8 cellular contexts compared by ENCODE assay signal in genomic region chr5:107469485-107469884, GRCh38.
DNase-seq lines count a peak whose midpoint lies in the region; ATAC-seq and TF ChIP-seq lines count a peak whose summit lies in the region.

No MANE protein-coding gene starts in this region.

- H3K4me3 Mint-ChIP-seq in MCF 10A (ENCODE audit: unreplicated experiment), result peak overlapping the region; percentile 47
- H3K4me3 Mint-ChIP-seq in activated T-helper 2 cell treated with anti-CD3 and anti-CD28 coated beads, Interferon-gamma antibody, Interleukin-2, Interleukin-4, amounts not matched to agents 10 μg/mL and 5 μg/mL and 100 μg/mL, durations not matched to agents 14 hours and 24 hours and 36 hours (ENCODE audit: low read depth), result no peak overlapping the region

- peak overlapping the region; percentile 46 for H3K18ac ChIP-seq in mesendoderm (ENCODE audit: low read length)

- no peak overlapping the region for H2AFZ ChIP-seq in Karpas-422 (ENCODE audit: low read length)

- no peaks in the 10 kb centered on the region for H3K9me3 ChIP-seq in Karpas-422 (ENCODE audit: low read length)

- H3K79me1 ChIP-seq in mesendoderm (ENCODE audit: low read length), result peaks cover 11% of the 10 kb centered on the region

- no peak overlapping the region for H2AK5ac ChIP-seq in mesendoderm (ENCODE audit: low read length)

- H2BK5ac ChIP-seq in mesendoderm (ENCODE audit: low read length), result no peak overlapping the region

- CTCF ChIA-PET in BJ (lab: Yijun Ruan, JAX) (no interaction called here), MCF 10A (lab: Yijun Ruan, JAX) (interaction anchor here (2.5 kb wide), 1 partner anchor 102 kb away, joined by 16 read pairs; no protein-coding TSS in a partner anchor)

- peaks cover 13% of the 10 kb centered on the region for H3K36me3 Mint-ChIP-seq in MCF 10A (ENCODE audit: insufficient read depth, unreplicated experiment)
- H3K36me3 Mint-ChIP-seq in activated T-helper 2 cell treated with anti-CD3 and anti-CD28 coated beads, Interferon-gamma antibody, Interleukin-2, Interleukin-4, amounts not matched to agents 10 μg/mL and 5 μg/mL and 100 μg/mL, durations not matched to agents 14 hours and 24 hours and 36 hours (ENCODE audit: low read depth), result no peaks in the 10 kb centered on the region

- WGBS in mesendoderm (ENCODE audit: extremely low coverage, insufficient coverage, low lambda C conversion rate), result no CpG with 5 or more reads among the region's 2 CpGs

- no peak for TF ChIP-seq CTCF in BJ (IDR thresholded peaks at IDR 0.05; ENCODE audit: insufficient read depth, low read depth, low read length)
- no peak for TF ChIP-seq CTCF in MCF 10A (IDR thresholded peaks at IDR 0.05; ENCODE audit: unreplicated experiment)

- H3K4me1 ChIP-seq in mesendoderm (ENCODE audit: control insufficient read depth, low read depth, low read length) (peaks cover 24% of the 10 kb centered on the region), Karpas-422 (ENCODE audit: low read length) (no peaks in the 10 kb centered on the region)

- H3K79me2 ChIP-seq in mesendoderm (ENCODE audit: control insufficient read depth, insufficient read depth, low read length) (peaks cover 7% of the 10 kb centered on the region), Karpas-422 (ENCODE audit: low read length) (no peaks in the 10 kb centered on the region)

- no peak overlapping the region for H3K4ac ChIP-seq in mesendoderm (ENCODE audit: low read depth, low read length)

- ATAC-seq in HG03439 (IDR thresholded peaks at IDR 0.05; ENCODE audit: unreplicated experiment), result no peak

- H4K20me1 ChIP-seq in Karpas-422 (ENCODE audit: insufficient read depth, low read depth, low read length), result no peaks in the 10 kb centered on the region

- H3K27me3 Mint-ChIP-seq in MCF 10A (ENCODE audit: insufficient read depth, unreplicated experiment), result no peaks in the 10 kb centered on the region
- peaks cover 12% of the 10 kb centered on the region for H3K27me3 Mint-ChIP-seq in activated T-helper 2 cell treated with anti-CD3 and anti-CD28 coated beads, Interferon-gamma antibody, Interleukin-2, Interleukin-4, amounts not matched to agents 10 μg/mL and 5 μg/mL and 100 μg/mL, durations not matched to agents 14 hours and 24 hours and 36 hours (ENCODE audit: low read depth)

- H3K4me2 ChIP-seq in mesendoderm (ENCODE audit: low read length) (no peak overlapping the region), Karpas-422 (ENCODE audit: low read depth, low read length, poor library complexity, severe bottlenecking) (no peak overlapping the region)

- no peak overlapping the region for H3K4me3 ChIP-seq in BJ (ENCODE audit: low read depth, low read length)
- H3K4me3 ChIP-seq in mesendoderm (ENCODE audit: low read length), result no peak overlapping the region
- H3K4me3 ChIP-seq in Karpas-422 (ENCODE audit: low read length), result no peak overlapping the region

- H3K27ac Mint-ChIP-seq in MCF 10A (ENCODE audit: low read depth, unreplicated experiment), result peak overlapping the region; percentile 93
- no peak overlapping the region for H3K27ac Mint-ChIP-seq in activated T-helper 2 cell treated with anti-CD3 and anti-CD28 coated beads, Interferon-gamma antibody, Interleukin-2, Interleukin-4, amounts not matched to agents 10 μg/mL and 5 μg/mL and 100 μg/mL, durations not matched to agents 14 hours and 24 hours and 36 hours

- H4K5ac ChIP-seq in mesendoderm (ENCODE audit: low read length), result no peak overlapping the region

- H3K36me3 ChIP-seq in BJ (ENCODE audit: control insufficient read depth, insufficient read depth, low read length) (no peaks in the 10 kb centered on the region), mesendoderm (ENCODE audit: control insufficient read depth, insufficient read depth, low read length) (no peaks in the 10 kb centered on the region), Karpas-422 (ENCODE audit: insufficient read depth, low read length) (no peaks in the 10 kb centered on the region)

- H3K4me1 Mint-ChIP-seq in MCF 10A (ENCODE audit: insufficient read depth, unreplicated experiment), result peaks cover 77% of the 10 kb centered on the region
- H3K4me1 Mint-ChIP-seq in activated T-helper 2 cell treated with anti-CD3 and anti-CD28 coated beads, Interferon-gamma antibody, Interleukin-2, Interleukin-4, amounts not matched to agents 10 μg/mL and 5 μg/mL and 100 μg/mL, durations not matched to agents 14 hours and 24 hours and 36 hours (ENCODE audit: low read depth), result peaks cover 9% of the 10 kb centered on the region

- no peak overlapping the region for H4K8ac ChIP-seq in mesendoderm (ENCODE audit: low read depth, low read length)

- POLR2A ChIA-PET in BJ (lab: Charles Lee), result interaction anchor here (0.6 kb wide), 1 partner anchor 46 kb away, joined by 5 read pairs; no protein-coding TSS in a partner anchor
- POLR2A ChIA-PET in MCF 10A (lab: Yijun Ruan, JAX), result interaction anchor here (0.8 to 6.5 kb wide), 19 partner anchors 8 to 205 kb away, joined by 3 to 44 read pairs (median 5); no protein-coding TSS in a partner anchor

- no peak overlapping the region for H2BK15ac ChIP-seq in mesendoderm (replicated peaks; ENCODE audit: low read depth)

- no peak overlapping the region for H2BK120ac ChIP-seq in mesendoderm (ENCODE audit: low read depth, low read length)

- no peaks in the 10 kb centered on the region for H3K9me2 ChIP-seq in Karpas-422 (replicated peaks; ENCODE audit: insufficient read depth, low read length)

- H3K23ac ChIP-seq in mesendoderm (ENCODE audit: low read length), result no peak overlapping the region

- H3K9ac ChIP-seq in mesendoderm (ENCODE audit: low read length) (no peak overlapping the region), Karpas-422 (ENCODE audit: low read length) (no peak overlapping the region)

- DNase-seq in BJ (ENCODE audit: low read depth) (peak; percentile 32), LHCN-M2 (ENCODE audit: low read depth) (peak; percentile 92), MCF 10A (ENCODE audit: unreplicated experiment) (peak; percentile 94), mesendoderm (no peak), Karpas-422 (no peak)
- DNase-seq in central memory CD4-positive, alpha-beta T cell, result no peak
- no peak for DNase-seq in activated T-helper 2 cell treated with anti-CD3 and anti-CD28 coated beads, Interferon-gamma antibody, Interleukin-2, Interleukin-4, amounts not matched to agents 10 μg/mL and 5 μg/mL and 100 μg/mL, durations not matched to agents 14 hours and 24 hours and 36 hours (ENCODE audit: low spot score)

- H3K27me3 ChIP-seq in BJ (ENCODE audit: control insufficient read depth, insufficient read depth, low read length) (no peaks in the 10 kb centered on the region), mesendoderm (ENCODE audit: insufficient read depth, low read length, poor library complexity) (no peaks in the 10 kb centered on the region), Karpas-422 (ENCODE audit: low read length) (no peaks in the 10 kb centered on the region)

- BruUV-seq in MCF 10A (replicated peaks; lab: Mats Ljungman, UMichigan), result no TSS peak

- H3K27ac ChIP-seq in mesendoderm (ENCODE audit: low read depth, low read length) (no peak overlapping the region), Karpas-422 (ENCODE audit: low read length) (no peak overlapping the region)

- peaks cover 6% of the 10 kb centered on the region for H3K9me3 Mint-ChIP-seq in MCF 10A (ENCODE audit: unreplicated experiment)
- no peaks in the 10 kb centered on the region for H3K9me3 Mint-ChIP-seq in activated T-helper 2 cell treated with anti-CD3 and anti-CD28 coated beads, Interferon-gamma antibody, Interleukin-2, Interleukin-4, amounts not matched to agents 10 μg/mL and 5 μg/mL and 100 μg/mL, durations not matched to agents 14 hours and 24 hours and 36 hours

- H3K56ac ChIP-seq in mesendoderm (ENCODE audit: low read length), result no peak overlapping the region

- intact Hi-C loops in MCF 10A (cut with micrococcal nuclease), result loop anchor here (1.0 to 5.0 kb wide), 5 partner anchors 42 to 103 kb away; no protein-coding TSS in a partner anchor
- intact Hi-C loops in activated T-helper 2 cell treated with anti-CD3 and anti-CD28 coated beads, Interferon-gamma antibody, Interleukin-2, Interleukin-4, amounts not matched to agents 10 μg/mL and 5 μg/mL and 100 μg/mL, durations not matched to agents 14 hours and 24 hours and 36 hours (cut with micrococcal nuclease), result no loop called here

Comparison
In these comparisons a context has a peak if more than half of its experiments do, and no peak if none do; other contexts are left out.
1. DNase-seq: peak in BJ (single experiment), LHCN-M2 (single experiment) and MCF 10A (single experiment); none in mesendoderm (single experiment), Karpas-422 (single experiment), central memory CD4-positive, alpha-beta T cell (single experiment) and activated T-helper 2 cell treated with anti-CD3 and anti-CD28 coated beads, Interferon-gamma antibody, Interleukin-2, Interleukin-4, amounts not matched to agents 10 μg/mL and 5 μg/mL and 100 μg/mL, durations not matched to agents 14 hours and 24 hours and 36 hours (single experiment).